Comparison of ENCODE assay signal across 8 cellular contexts in the genomic region with DNA sequence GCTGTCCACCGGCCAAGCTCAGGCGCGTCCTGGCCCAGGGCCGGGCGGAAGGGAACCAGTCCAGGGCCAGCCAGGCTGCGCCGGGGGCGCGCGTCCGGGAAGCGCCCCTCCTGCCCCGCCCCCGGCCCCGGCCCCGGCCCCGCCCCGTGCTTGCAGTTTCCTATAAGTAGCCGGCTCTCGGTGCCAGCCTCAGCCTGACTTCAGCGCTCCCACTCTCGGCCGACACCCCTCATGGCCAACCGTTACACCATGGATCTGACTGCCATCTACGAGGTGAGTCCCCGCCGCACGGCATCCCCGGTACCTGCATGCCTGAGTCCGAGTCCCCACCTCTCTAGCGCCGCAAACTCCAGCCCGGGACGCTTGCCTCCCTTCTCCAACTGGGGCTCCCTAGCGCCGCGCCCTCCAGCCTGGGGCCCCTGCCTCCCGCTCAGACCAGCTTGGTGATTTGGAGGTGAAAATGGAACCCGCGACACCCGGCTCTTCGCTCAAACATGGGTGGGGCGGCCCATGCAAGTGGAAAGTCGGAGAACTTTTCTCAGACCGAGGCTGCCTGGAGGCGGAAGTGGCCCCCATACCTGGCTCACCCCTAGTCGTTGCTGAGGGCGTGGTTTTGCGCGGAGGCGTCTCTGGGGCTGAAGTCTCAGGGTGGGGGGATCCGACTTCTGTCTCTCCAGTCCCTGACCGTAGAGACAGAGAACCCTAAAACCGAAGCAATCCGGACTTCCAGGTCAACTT. TPM values are rescaled to one million over a fixed set of nuclear protein-coding genes. Genes with fewer than 3 reads are reported as not detected.
DNase-seq lines count a peak whose midpoint lies in the region; ATAC-seq lines count a peak whose summit lies in the region.

A gene with protein sequence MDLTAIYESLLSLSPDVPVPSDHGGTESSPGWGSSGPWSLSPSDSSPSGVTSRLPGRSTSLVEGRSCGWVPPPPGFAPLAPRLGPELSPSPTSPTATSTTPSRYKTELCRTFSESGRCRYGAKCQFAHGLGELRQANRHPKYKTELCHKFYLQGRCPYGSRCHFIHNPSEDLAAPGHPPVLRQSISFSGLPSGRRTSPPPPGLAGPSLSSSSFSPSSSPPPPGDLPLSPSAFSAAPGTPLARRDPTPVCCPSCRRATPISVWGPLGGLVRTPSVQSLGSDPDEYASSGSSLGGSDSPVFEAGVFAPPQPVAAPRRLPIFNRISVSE (plus strand): TSS at position 192 of the 738 bp plus-strand sequence. CDS start 58 bp downstream, at position 250.

- no peaks in the 10 kb centered on the region for H3K27me3 ChIP-seq in effector memory CD4-positive, alpha-beta T cell (replicated peaks; ENCODE audit: control insufficient read depth, insufficient read depth, low read length, poor library complexity, severe bottlenecking)
- H3K27me3 ChIP-seq in mesendoderm (ENCODE audit: insufficient read depth, low read length, poor library complexity): no peaks in the 10 kb centered on the region

- H2BK120ac ChIP-seq in mesendoderm (ENCODE audit: low read depth, low read length): no peak within 1 kb of the TSS

- H3K36me3 ChIP-seq in effector memory CD4-positive, alpha-beta T cell (ENCODE audit: control insufficient read depth, insufficient read depth, low read length): peaks cover 22% of the 10 kb centered on the region
- no peaks in the 10 kb centered on the region for H3K36me3 ChIP-seq in mesendoderm (ENCODE audit: control insufficient read depth, insufficient read depth, low read length)

- H4K5ac ChIP-seq in mesendoderm (ENCODE audit: low read length): no peak within 1 kb of the TSS

- H3K79me1 ChIP-seq in mesendoderm (ENCODE audit: low read length): no peaks in the 10 kb centered on the region

- peak within 1 kb of the TSS; percentile 94 for H3K23ac ChIP-seq in mesendoderm (ENCODE audit: low read length)

- no peak within 1 kb of the TSS for H2BK15ac ChIP-seq in mesendoderm (replicated peaks; ENCODE audit: low read depth)

- DNase-seq in DMS 273 (lab: John Stamatoyannopoulos, UW; ENCODE audit: unreplicated experiment) (peak; percentile 81), NOMO-1 (lab: John Stamatoyannopoulos, UW; ENCODE audit: unreplicated experiment in 2 of 2) (peak; percentile 72 to 86), mesendoderm (peak; percentile 84)
- peak; percentile 83 to 91 (median 86) for DNase-seq in effector memory CD4-positive, alpha-beta T cell
- peak; percentile 85 for DNase-seq in stimulated activated CD8-positive, alpha-beta memory T cell treated with anti-CD3 and anti-CD28 coated beads, Interleukin-15, amount 100 ng/mL, for 1 hour (ENCODE audit: low read depth)

- no peak within 1 kb of the TSS for H2AK5ac ChIP-seq in mesendoderm (ENCODE audit: low read length)

- H3K4me2 ChIP-seq in mesendoderm (ENCODE audit: low read length): peak within 1 kb of the TSS; percentile 82

- peak; percentile 18 for ATAC-seq in HG02759 (IDR thresholded peaks at IDR 0.05; ENCODE audit: unreplicated experiment)
- no peak for ATAC-seq in HG03342 (IDR thresholded peaks at IDR 0.05; ENCODE audit: unreplicated experiment)

- H3K9ac ChIP-seq in mesendoderm (ENCODE audit: low read length): peak within 1 kb of the TSS; percentile 99

- no peaks in the 10 kb centered on the region for H3K9me3 ChIP-seq in effector memory CD4-positive, alpha-beta T cell (ENCODE audit: control insufficient read depth, low read length)

- peak within 1 kb of the TSS; percentile 27 for H3K4ac ChIP-seq in mesendoderm (ENCODE audit: low read depth, low read length)

- peak within 1 kb of the TSS; percentile 81 for H2BK5ac ChIP-seq in mesendoderm (ENCODE audit: low read length)

- H4K8ac ChIP-seq in mesendoderm (ENCODE audit: low read depth, low read length): no peak within 1 kb of the TSS

- H3K4me1 ChIP-seq in effector memory CD4-positive, alpha-beta T cell (ENCODE audit: control insufficient read depth, insufficient read depth, low read length, poor library complexity, severe bottlenecking): peaks cover 55% of the 10 kb centered on the region
- peaks cover 18% of the 10 kb centered on the region for H3K4me1 ChIP-seq in mesendoderm (ENCODE audit: control insufficient read depth, low read depth, low read length)

- H3K56ac ChIP-seq in mesendoderm (ENCODE audit: low read length): peak within 1 kb of the TSS; percentile 97

- H3K79me2 ChIP-seq in mesendoderm (ENCODE audit: control insufficient read depth, insufficient read depth, low read length): peaks cover 21% of the 10 kb centered on the region

- WGBS in mesendoderm (ENCODE audit: extremely low coverage, insufficient coverage, low lambda C conversion rate): no CpG with 5 or more reads among the region's 55 CpGs

- CTCF ChIA-PET in activated CD8-positive, alpha-beta memory T cell treated with anti-CD3 and anti-CD28 coated beads for 36 hours (lab: Charles Lee): interaction anchor here (0.6 to 4.1 kb wide), 3 partner anchors 9 to 77 kb away, joined by 3 to 56 read pairs (median 3); a partner anchor contains a TSS

- H3K27ac ChIP-seq in effector memory CD4-positive, alpha-beta T cell (ENCODE audit: insufficient read depth, low read length, poor library complexity, severe bottlenecking): peak within 1 kb of the TSS; percentile 100
- H3K27ac ChIP-seq in mesendoderm (ENCODE audit: low read depth, low read length): peak within 1 kb of the TSS; percentile 71

- H3K4me3 ChIP-seq in effector memory CD4-positive, alpha-beta T cell (ENCODE audit: insufficient read depth, low read depth, low read length, poor library complexity, severe bottlenecking): peak within 1 kb of the TSS; percentile 99
- H3K4me3 ChIP-seq in mesendoderm (ENCODE audit: low read length): peak within 1 kb of the TSS; percentile 97

- H3K18ac ChIP-seq in mesendoderm (ENCODE audit: low read length): peak within 1 kb of the TSS; percentile 51

- POLR2A ChIA-PET in activated CD8-positive, alpha-beta memory T cell treated with anti-CD3 and anti-CD28 coated beads for 36 hours (lab: Charles Lee): interaction anchor here (0.5 to 3.3 kb wide), 8 partner anchors 8 to 126 kb away, joined by 3 to 20 read pairs (median 4); a partner anchor contains a TSS

RNA-seq across cellular contexts. Expression of the gene that starts here (rescaled TPM):
- total RNA-seq in activated CD8-positive, alpha-beta memory T cell treated with anti-CD3 and anti-CD28 coated beads for 36 hours: 10 to 100 TPM; 16.6 to 17.4 TPM
- polyA plus RNA-seq in mesendoderm (2013, experiment 1 of 2): 13.9 TPM
- polyA plus RNA-seq in mesendoderm (2013, experiment 2 of 2): 13.7 TPM
